In genomic region chr6:57799703-57800479, GRCh38 we compare ENCODE assay signal across 8 cellular contexts.
DNase-seq lines count a peak whose midpoint lies in the region; ATAC-seq, FAIRE-seq and TF ChIP-seq lines count a peak whose summit lies in the region.
"Not testable (repeated sequence)": the region's sequence is repeated elsewhere in the genome, so short reads cannot be mapped to it uniquely, and the experiment has no call there.

No MANE protein-coding gene starts in this region.

- H3K9me3 Mint-ChIP-seq in activated CD4-positive, alpha-beta T cell treated with anti-CD3 and anti-CD28 coated beads, Interleukin-2, amount 10 ng/mL, durations not matched to agents 24 days and 14 days = peaks cover 19% of the 10 kb centered on the region

- FAIRE-seq in K562 (lab: Jason Lieb, UNC) = not testable (repeated sequence)

- peak overlapping the region; percentile 39 for H3K4me3 ChIP-seq in AG04449 (ENCODE audit: low read depth, low read length)
- not testable (repeated sequence) for H3K4me3 ChIP-seq in GM12865 (ENCODE audit: low read depth, low read length); K562
- H3K4me3 ChIP-seq in HUES64 (ENCODE audit: low read length) = peak overlapping the region; percentile 73
- H3K4me3 ChIP-seq in fibroblast of lung (replicated peaks in 1 of 4; ENCODE audit: control extremely low read depth in 1 of 4, insufficient read depth in 1 of 4, low read depth in 3 of 4, low read length in 4 of 4) = peak overlapping the region; percentile 42 to 74 (median 51)
- peak overlapping the region; percentile 30 for H3K4me3 ChIP-seq in kidney epithelial cell (ENCODE audit: low read depth, low read length)

- H3K27ac ChIP-seq in HUES64 (ENCODE audit: low read depth, low read length); K562 (ENCODE audit: extremely low read depth, low read depth, low read length); fibroblast of lung (ENCODE audit: insufficient read depth, low read length): not testable (repeated sequence)

- peaks cover 20% of the 10 kb centered on the region for H3K27me3 Mint-ChIP-seq in activated CD4-positive, alpha-beta T cell treated with anti-CD3 and anti-CD28 coated beads, Interleukin-2, amount 10 ng/mL, durations not matched to agents 24 days and 14 days

- BruUV-seq in K562 (replicated peaks; lab: Mats Ljungman, UMichigan) = TSS peak; percentile 100

- TF ChIP-seq EP300 in K562 (IDR thresholded peaks at IDR 0.05; ENCODE audit: low read length) = not testable (repeated sequence)

- peak; percentile 71 for ATAC-seq in K562

- H3K4me1 Mint-ChIP-seq in activated CD4-positive, alpha-beta T cell treated with anti-CD3 and anti-CD28 coated beads, Interleukin-2, amount 10 ng/mL, durations not matched to agents 24 days and 14 days = not testable (repeated sequence)

- not testable (repeated sequence) for H3K9ac ChIP-seq in HUES64 (ENCODE audit: low read depth, low read length); K562 (ENCODE audit: insufficient read depth in 1 of 2, low read depth in 2 of 2, low read length in 2 of 2); fibroblast of lung (ENCODE audit: insufficient read depth, low read length)

- 0 out of 2 replicates have a peak overlapping the region, but pooled peaks have one; percentile 18 for H3K4me2 ChIP-seq in K562 (ENCODE audit: insufficient read depth, low read length)
- peak overlapping the region; percentile 80 for H3K4me2 ChIP-seq in fibroblast of lung (ENCODE audit: extremely low read depth, insufficient read depth, low read length)

- H3K36me3 Mint-ChIP-seq in activated CD4-positive, alpha-beta T cell treated with anti-CD3 and anti-CD28 coated beads, Interleukin-2, amount 10 ng/mL, durations not matched to agents 24 days and 14 days (ENCODE audit: low read depth) = not testable (repeated sequence)

- H3K27me3 ChIP-seq in HUES64 (ENCODE audit: insufficient read depth, low read length) = peaks cover 43% of the 10 kb centered on the region
- not testable (repeated sequence) for H3K27me3 ChIP-seq in K562 (ENCODE audit: control insufficient read depth in 2 of 2, insufficient read depth in 2 of 2, low read length in 2 of 2); fibroblast of lung (ENCODE audit: control insufficient read depth, insufficient read depth, low read length); kidney epithelial cell (ENCODE audit: control insufficient read depth, insufficient read depth, low read length)

- not testable (repeated sequence) for TF ChIP-seq POLR2A in K562 (conservative IDR thresholded peaks at IDR 0.05)

- not testable (repeated sequence) for TF ChIP-seq CTCF in AG04449 (IDR thresholded peaks at IDR 0.05; ENCODE audit: insufficient read depth, low read length, missing control alignments); GM12865 (IDR thresholded peaks at IDR 0.05; ENCODE audit: insufficient read depth, low read depth, low read length, missing control alignments); K562 (IDR thresholded peaks at IDR 0.05 in 2 of 3, conservative IDR thresholded peaks at IDR 0.05 in 1 of 3; ENCODE audit: insufficient read depth in 2 of 3, low read depth in 1 of 3, low read length in 3 of 3); fibroblast of lung (conservative IDR thresholded peaks at IDR 0.05 in 1 of 2, IDR thresholded peaks at IDR 0.05 in 1 of 2; ENCODE audit: low read depth in 1 of 2, low read length in 2 of 2); kidney epithelial cell (IDR thresholded peaks at IDR 0.05; ENCODE audit: insufficient read depth, low read length, poor library complexity, severe bottlenecking)

- H2AFZ ChIP-seq in K562 (ENCODE audit: low read depth, low read length) = not testable (repeated sequence)
- peak overlapping the region; percentile 33 for H2AFZ ChIP-seq in fibroblast of lung (ENCODE audit: low read length)

- H3K9me1 ChIP-seq in K562 (ENCODE audit: control insufficient read depth, insufficient read depth, low read length) = not testable (repeated sequence)

- DNase-seq in AG04449 (ENCODE audit: low read depth, low spot score) (peak; percentile 31), GM12865 (ENCODE audit: low read depth) (peak; percentile 17), K562 (ENCODE audit: extremely low read depth in 1 of 4, low spot score in 3 of 4) (peak in 3 of 4 experiments; percentile 2 to 30 (median 3)), fibroblast of lung (ENCODE audit: low read depth in 2 of 2) (peak; percentile 26 to 76), renal cortical epithelial cell (ENCODE audit: low read depth) (peak; percentile 1)
- not testable (repeated sequence) for DNase-seq in activated CD4-positive, alpha-beta T cell treated with anti-CD3 and anti-CD28 coated beads, Interleukin-2, amount 10 ng/mL, durations not matched to agents 24 days and 14 days; kidney epithelial cell (ENCODE audit: low read depth)

- not testable (repeated sequence) for H3K79me2 ChIP-seq in K562 (ENCODE audit: control insufficient read depth, insufficient read depth, low read length); fibroblast of lung (ENCODE audit: control insufficient read depth, insufficient read depth, low read length)

- not testable (repeated sequence) for H3K4me3 Mint-ChIP-seq in activated CD4-positive, alpha-beta T cell treated with anti-CD3 and anti-CD28 coated beads, Interleukin-2, amount 10 ng/mL, durations not matched to agents 24 days and 14 days

- 51% methylated on average over 38 of the region's 38 CpGs for WGBS in HUES64
- 6% methylated on average over 30 of the region's 38 CpGs for WGBS in K562 (ENCODE audit: insufficient coverage, low coverage, missing lambda C conversion rate)

- intact Hi-C loops in activated CD4-positive, alpha-beta T cell treated with anti-CD3 and anti-CD28 coated beads, Interleukin-2, amount 10 ng/mL, durations not matched to agents 24 days and 14 days (cut with micrococcal nuclease); K562 (cut with micrococcal nuclease): not testable (repeated sequence)

- not testable (repeated sequence) for TF ChIP-seq RAD21 in K562 (CRISPR knock-in tag; conservative IDR thresholded peaks at IDR 0.05 in 1 of 2, IDR thresholded peaks at IDR 0.05 in 1 of 2)

- not testable (repeated sequence) for H3K4me1 ChIP-seq in HUES64 (ENCODE audit: insufficient read depth, low read length); K562 (replicated peaks in 1 of 2; ENCODE audit: control insufficient read depth in 2 of 2, insufficient read depth in 2 of 2, low read length in 2 of 2); fibroblast of lung (ENCODE audit: control insufficient read depth, extremely low read depth, insufficient read depth, low read length)

- in situ Hi-C loops in K562 (cut with MboI) = not testable (repeated sequence)

- not testable (repeated sequence) for H3K36me3 ChIP-seq in HUES64 (ENCODE audit: insufficient read depth, low read length); K562 (ENCODE audit: control insufficient read depth, insufficient read depth, low read length); fibroblast of lung (ENCODE audit: control insufficient read depth, insufficient read depth, low read length); kidney epithelial cell (ENCODE audit: control insufficient read depth, insufficient read depth, low read length)

- H3K9me3 ChIP-seq in HUES64 (ENCODE audit: insufficient read depth, low read depth, low read length) = peaks cover 15% of the 10 kb centered on the region
- H3K9me3 ChIP-seq in K562 (replicated peaks; ENCODE audit: control insufficient read depth, insufficient read depth, low read depth, low read length); fibroblast of lung (ENCODE audit: control insufficient read depth, insufficient read depth, low read depth, low read length): not testable (repeated sequence)

- H4K20me1 ChIP-seq in K562 (replicated peaks; ENCODE audit: control insufficient read depth, insufficient read depth, low read length); fibroblast of lung (ENCODE audit: control insufficient read depth, extremely low read depth, insufficient read depth, low read length): not testable (repeated sequence)

- POLR2A ChIA-PET in AG04449 (lab: Yijun Ruan, JAX); K562 (lab: Yijun Ruan, JAX): not testable (repeated sequence)

- H3K27ac Mint-ChIP-seq in activated CD4-positive, alpha-beta T cell treated with anti-CD3 and anti-CD28 coated beads, Interleukin-2, amount 10 ng/mL, durations not matched to agents 24 days and 14 days = peak overlapping the region; percentile 67

- CTCF ChIA-PET in AG04449 (lab: Yijun Ruan, JAX); K562 (lab: Yijun Ruan, JAX; ENCODE audit: low intra/inter-chr PET ratio): not testable (repeated sequence)

TF ChIP-seq in K562, 482 proteins besides CTCF, POLR2A, EP300 and RAD21:
- peak; percentile 96 for TF ChIP-seq POLR2H (tag; IDR thresholded peaks at IDR 0.05; ENCODE audit: low read depth)
- peak; percentile 81 for TF ChIP-seq TBP (optimal IDR thresholded peaks at IDR 0.05; ENCODE audit: low read depth, low read length)
- peak; percentile 74 for TF ChIP-seq POLR3A (IDR thresholded peaks at IDR 0.05; ENCODE audit: borderline replicate concordance, extremely low read depth, insufficient read depth, insufficient read length)
